29 cellular contexts compared by ENCODE assay signal in the genomic region with DNA sequence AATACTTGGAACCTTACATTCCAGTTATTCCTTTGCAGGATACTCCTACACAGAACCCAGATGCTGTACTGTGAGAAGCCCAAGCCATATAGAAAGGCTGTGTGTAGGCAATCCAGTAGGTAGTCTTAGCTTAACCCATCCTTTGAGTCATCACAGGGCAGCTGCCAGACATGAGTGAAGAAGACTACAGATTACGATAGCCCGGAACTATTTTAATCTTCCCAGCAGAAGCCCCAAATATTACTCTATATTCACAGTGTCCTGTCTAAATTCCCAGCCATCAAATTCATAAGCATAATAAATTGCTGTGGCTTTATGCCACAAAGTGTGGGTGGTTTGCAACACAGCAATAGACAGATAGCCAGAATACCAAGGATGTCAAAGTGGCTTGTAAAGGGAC.
"Had no signal": no experiment of that assay in that cellular context is flagged by ENCODE, and none has a peak within 500 bp of the region (broad histone marks: within the 10 kb centered on the region; RNA-seq: fewer than 3 reads in every experiment).

No MANE protein-coding gene starts in this region.

- DNase-seq: activated CD4-positive, alpha-beta memory T cell treated with anti-CD3 and anti-CD28 coated beads, Interleukin-2, amount 10 ng/mL, durations not matched to agents 7 days and 5 days; activated CD4-positive, alpha-beta T cell treated with anti-CD3 and anti-CD28 coated beads for 36 hours; activated CD4-positive, alpha-beta T cell treated with anti-CD3 and anti-CD28 coated beads, Interleukin-2, amount 10 ng/mL, durations not matched to agents 24 days and 14 days; activated CD4-positive, CD25-positive, alpha-beta regulatory T cell; activated CD4-positive, CD25-positive, alpha-beta regulatory T cell treated with anti-CD3 and anti-CD28 coated beads, Interleukin-2, amount 50 U/mL, for 72 hours; activated CD8-positive, alpha-beta memory T cell treated with anti-CD3 and anti-CD28 coated beads, Interleukin-2, amount 50 U/mL, for 48 hours; activated gamma-delta T cell; activated naive CD4-positive, alpha-beta T cell; activated naive CD4-positive, alpha-beta T cell treated with anti-CD3 and anti-CD28 coated beads, Interleukin-2, amount 10 ng/mL, durations not matched to agents 7 days and 5 days; activated naive CD8-positive, alpha-beta T cell treated with anti-CD3 and anti-CD28 coated beads, Interleukin-2, amount 10 ng/mL, durations not matched to agents 7 days and 5 days; activated T-cell treated with anti-CD3 and anti-CD28 coated beads for 4 hours; activated T-cell treated with anti-CD3 and anti-CD28 coated beads, Interleukin-2, amount 50 U/mL, for 24 hours; activated T-cell treated with anti-CD3 and anti-CD28 coated beads, Interleukin-2, amount 50 U/mL, for 72 hours; brain microvascular endothelial cell; dorsolateral prefrontal cortex; effector memory CD4-positive, alpha-beta T cell; endodermal cell; foreskin keratinocyte; gastrocnemius medialis; glutamatergic neuron; heart left ventricle; T-helper 1 cell; T-helper 17 cell; T1000 had no signal

- FAIRE-seq: bronchial epithelial cell had no signal

- H3K36me3 ChIP-seq: ascending aorta, brain microvascular endothelial cell, gastrocnemius medialis, heart left ventricle had no signal

- H3K4me3 ChIP-seq: ascending aorta, coronary artery, dorsolateral prefrontal cortex, gastrocnemius medialis, heart left ventricle had no signal

- H3K27me3 ChIP-seq: ascending aorta, brain microvascular endothelial cell, dorsolateral prefrontal cortex, foreskin keratinocyte, gastrocnemius medialis, heart left ventricle had no signal

- H3K4me1 ChIP-seq: ascending aorta, foreskin keratinocyte, gastrocnemius medialis, heart left ventricle had no signal

- H3K27ac ChIP-seq: ascending aorta, brain microvascular endothelial cell, coronary artery, dorsolateral prefrontal cortex, foreskin keratinocyte, gastrocnemius medialis, heart left ventricle had no signal

- H3K9me3 ChIP-seq: ascending aorta, gastrocnemius medialis had no signal

- ATAC-seq: activated CD4-positive, alpha-beta T cell treated with anti-CD3 and anti-CD28 coated beads for 36 hours; activated naive CD4-positive, alpha-beta T cell treated with anti-CD3 and anti-CD28 coated beads, Interleukin-2, amount 50 U/mL, for 72 hours; activated T-cell treated with anti-CD3 and anti-CD28 coated beads, Interleukin-2, amount 50 U/mL, for 72 hours; esophagus mucosa; foreskin keratinocyte; gastrocnemius medialis; heart left ventricle; T-helper 17 cell had no signal
